Comparison of ENCODE assay signal across 11 cellular contexts in the genomic region with DNA sequence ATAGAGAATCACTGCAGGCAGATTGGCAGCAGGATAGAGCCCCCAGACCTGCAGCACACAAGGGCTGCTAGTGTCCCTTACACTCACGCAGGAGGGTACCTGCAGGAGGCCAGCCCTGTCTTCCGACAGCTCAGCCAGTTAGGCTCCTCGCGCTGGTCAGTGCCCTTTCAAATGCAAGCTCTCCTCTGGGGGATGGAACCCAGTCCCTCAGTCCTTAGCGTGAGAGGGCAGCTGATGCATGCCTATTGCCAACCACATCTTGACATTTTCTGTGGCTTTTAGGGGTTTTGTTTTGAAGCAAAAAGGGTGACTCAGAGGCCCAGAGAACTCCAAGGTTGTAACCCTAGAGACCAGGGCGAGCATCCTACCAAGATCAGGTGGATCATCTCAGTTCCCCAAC. TPM values are rescaled to one million over a fixed set of nuclear protein-coding genes. Genes with fewer than 3 reads are reported as not detected.
A peak's percentile ranks its signal among the peaks of the same experiment; 100 is the strongest.
DNase-seq lines count a peak whose midpoint lies in the region; ATAC-seq and TF ChIP-seq lines count a peak whose summit lies in the region.
"Had no signal": no experiment of that assay in that cellular context is flagged by ENCODE, and none has a peak within 500 bp of the region (broad histone marks: within the 10 kb centered on the region; RNA-seq: fewer than 3 reads in every experiment).

No MANE protein-coding gene starts in this region.

- CTCF ChIA-PET in RWPE1 (lab: Yijun Ruan, JAX) = interaction anchor here (0.7 kb wide), 1 partner anchor 245 kb away, joined by 3 read pairs; no protein-coding TSS in a partner anchor

- no peaks in the 10 kb centered on the region for H3K27me3 ChIP-seq in thyroid gland

- no peak overlapping the region for H3K4me3 Mint-ChIP-seq in activated naive CD8-positive, alpha-beta T cell treated with anti-CD3 and anti-CD28 coated beads for 36 hours

- H3K9me3 Mint-ChIP-seq in activated naive CD8-positive, alpha-beta T cell treated with anti-CD3 and anti-CD28 coated beads for 36 hours = no peaks in the 10 kb centered on the region

- peaks cover 6% of the 10 kb centered on the region for H3K27me3 Mint-ChIP-seq in activated naive CD8-positive, alpha-beta T cell treated with anti-CD3 and anti-CD28 coated beads for 36 hours

- no peak for TF ChIP-seq POLR2A in thyroid gland (IDR thresholded peaks at IDR 0.05)

- ATAC-seq in GM18867 (IDR thresholded peaks at IDR 0.05; ENCODE audit: unreplicated experiment) (peak; percentile 50), HG03039 (IDR thresholded peaks at IDR 0.05; ENCODE audit: unreplicated experiment) (peak; percentile 38)
- ATAC-seq: Panc1 had no signal

- no peaks in the 10 kb centered on the region for H3K36me3 Mint-ChIP-seq in activated naive CD8-positive, alpha-beta T cell treated with anti-CD3 and anti-CD28 coated beads for 36 hours

- no peaks in the 10 kb centered on the region for H3K9me3 ChIP-seq in thyroid gland

- no peaks in the 10 kb centered on the region for H3K4me1 Mint-ChIP-seq in activated naive CD8-positive, alpha-beta T cell treated with anti-CD3 and anti-CD28 coated beads for 36 hours

- 83 to 90% methylated on average over 4 to 6 of the region's 6 CpGs for WGBS in thyroid gland, 2 donors

- H3K4me1 ChIP-seq in thyroid gland = peaks cover 9 to 12% of the 10 kb centered on the region in 2 donors

- no peak overlapping the region for H3K4me3 ChIP-seq in thyroid gland (replicated peaks in 1 of 3)

- intact Hi-C loops in thyroid gland (cut with DNase I) = no loop called here

- POLR2A ChIA-PET in RWPE1 (lab: Yijun Ruan, JAX; ENCODE audit: low non-redundant PET) = no interaction called here

- no peak for TF ChIP-seq CTCF in thyroid gland (IDR thresholded peaks at IDR 0.05)
- TF ChIP-seq CTCF in RWPE1 (conservative IDR thresholded peaks at IDR 0.05; ENCODE audit: low read depth) = no peak

- no peak overlapping the region for H3K27ac ChIP-seq in thyroid gland
- no peak overlapping the region for H3K27ac ChIP-seq in RWPE1

- H3K27ac Mint-ChIP-seq in activated naive CD8-positive, alpha-beta T cell treated with anti-CD3 and anti-CD28 coated beads for 36 hours = no peak overlapping the region

- H3K36me3 ChIP-seq in thyroid gland = no peaks in the 10 kb centered on the region

- DNase-seq in EL (peak; percentile 27), thyroid gland (no peak), RWPE1 (ENCODE audit: low spot score) (no peak), retina (no peak)
- peak; percentile 22 for DNase-seq in activated naive CD8-positive, alpha-beta T cell treated with anti-CD3 and anti-CD28 coated beads for 36 hours
- DNase-seq: DND-41, NCI-H1930, nucleus accumbens had no signal

RNA-seq across cellular contexts. Expression of gene WNT11, which starts 40.0 kb away (rescaled TPM):
- total RNA-seq in activated naive CD8-positive, alpha-beta T cell treated with anti-CD3 and anti-CD28 coated beads for 36 hours = not detected
- total RNA-seq in thyroid gland = 10 to 100 TPM in 3 of 4 donors, 1 to 10 TPM in 1; 7.3 to 31.5 (median 10.7) TPM

Comparison
In these comparisons a context has a peak if more than half of its experiments do, and no peak if none do; other contexts are left out.
1. DNase-seq: peak in EL (single experiment) and activated naive CD8-positive, alpha-beta T cell treated with anti-CD3 and anti-CD28 coated beads for 36 hours (single experiment); none in thyroid gland (0 of 2), RWPE1 (single experiment) and retina (single experiment).
2. RNA of gene WNT11, which starts 40.0 kb away (total RNA-seq): 7.3 to 31.5 TPM in thyroid gland; not detected in activated naive CD8-positive, alpha-beta T cell treated with anti-CD3 and anti-CD28 coated beads for 36 hours; every median in the first group is over 4 times any median in the second.